22 cellular contexts compared by ENCODE assay signal in genomic region chr17:48330877-48331276, GRCh38.
"Had no signal": no experiment of that assay in that cellular context is flagged by ENCODE, and none has a peak within 500 bp of the region (broad histone marks: within the 10 kb centered on the region; RNA-seq: fewer than 3 reads in every experiment).

No MANE protein-coding gene starts in this region.

- H2AFZ ChIP-seq: neural progenitor cell, parathyroid adenoma had no signal

- H3K9me3 Mint-ChIP-seq: naive B cell; natural killer cell treated with Interleukin-12 subunit alpha and Interleukin-12 subunit beta and Interleukin-15 and Interleukin-18, amount 100 ng/mL, for 72 hours; neural progenitor cell; stimulated activated naive B cell treated with anti-CD40 and anti-IgM and Interleukin-4, amounts not matched to agents 10 μg/mL and 1 μg/mL and 100 μg/mL, for 72 hours; stimulated activated naive CD8-positive, alpha-beta T cell treated with anti-CD3 and anti-CD28 coated beads, Interleukin-15, Interleukin-2, amounts not matched to agents 100 ng/mL and 50 ng/mL, for 24 hours had no signal

- H3K4me1 ChIP-seq: gastrocnemius medialis, lower lobe of right lung, neural progenitor cell, parathyroid adenoma, right lobe of liver, tibial nerve had no signal

- H3K4me1 Mint-ChIP-seq: naive B cell, neural progenitor cell had no signal

- H3K4me3 ChIP-seq: dorsolateral prefrontal cortex, gastrocnemius medialis, lower lobe of right lung, mucosa of descending colon, neural progenitor cell, right lobe of liver, thoracic aorta, tibial nerve had no signal

- H3K36me3 ChIP-seq: gastrocnemius medialis, lower lobe of right lung, neural progenitor cell, right lobe of liver, thoracic aorta, tibial nerve had no signal

- H3K27me3 Mint-ChIP-seq: natural killer cell treated with Interleukin-12 subunit alpha and Interleukin-12 subunit beta and Interleukin-15 and Interleukin-18, amount 100 ng/mL, for 72 hours; progenitor cell of endocrine pancreas; stimulated activated naive CD8-positive, alpha-beta T cell treated with anti-CD3 and anti-CD28 coated beads, Interleukin-15, Interleukin-2, amounts not matched to agents 100 ng/mL and 50 ng/mL, for 24 hours had no signal

- H3K79me2 ChIP-seq: parathyroid adenoma had no signal

- ATAC-seq: gastrocnemius medialis; left ventricle myocardium superior; lower lobe of right lung; natural killer cell treated with Interleukin-12 subunit alpha and Interleukin-12 subunit beta and Interleukin-15 and Interleukin-18, amount 100 ng/mL, for 72 hours; right lobe of liver; stimulated activated naive B cell treated with anti-CD40 and anti-IgM and Interleukin-4, amounts not matched to agents 10 μg/mL and 1 μg/mL and 100 μg/mL, for 72 hours had no signal

- FAIRE-seq: colon, keratinocyte, small intestine had no signal

- DNase-seq: dorsolateral prefrontal cortex; effector CD4-positive, alpha-beta T cell; gastrocnemius medialis; head of caudate nucleus; left ventricle myocardium superior; lower lobe of right lung; mucosa of descending colon; naive B cell; right lobe of liver; small intestine; stimulated activated CD4-positive, alpha-beta T cell treated with anti-CD3 and anti-CD28 coated beads, Interleukin-15, amount 100 ng/mL, for 24 hours; stimulated activated CD4-positive, alpha-beta T cell treated with anti-CD3 and anti-CD28 coated beads, Interleukin-2, amount 100 ng/mL, for 48 hours; stimulated activated naive B cell treated with anti-CD40 and anti-IgM and Interleukin-4, amounts not matched to agents 10 μg/mL and 1 μg/mL and 100 μg/mL, for 72 hours had no signal

- H3K27ac ChIP-seq: dorsolateral prefrontal cortex, gastrocnemius medialis, lower lobe of right lung, neural progenitor cell, parathyroid adenoma, right lobe of liver, thoracic aorta, tibial nerve had no signal

- H3K9me3 ChIP-seq: gastrocnemius medialis, lower lobe of right lung, mucosa of descending colon, right lobe of liver, thoracic aorta, tibial nerve had no signal

- H3K4me2 ChIP-seq: neural progenitor cell had no signal

- H3K36me3 Mint-ChIP-seq: natural killer cell treated with Interleukin-12 subunit alpha and Interleukin-12 subunit beta and Interleukin-15 and Interleukin-18, amount 100 ng/mL, for 72 hours; neural progenitor cell had no signal

- H3K9ac ChIP-seq: neural progenitor cell, parathyroid adenoma had no signal

- H3K4me3 Mint-ChIP-seq: naive B cell; natural killer cell treated with Interleukin-12 subunit alpha and Interleukin-12 subunit beta and Interleukin-15 and Interleukin-18, amount 100 ng/mL, for 72 hours; neural progenitor cell; stimulated activated naive B cell treated with anti-CD40 and anti-IgM and Interleukin-4, amounts not matched to agents 10 μg/mL and 1 μg/mL and 100 μg/mL, for 72 hours; stimulated activated naive CD8-positive, alpha-beta T cell treated with anti-CD3 and anti-CD28 coated beads, Interleukin-15, Interleukin-2, amounts not matched to agents 100 ng/mL and 50 ng/mL, for 24 hours had no signal

- H3K27ac Mint-ChIP-seq: natural killer cell treated with Interleukin-12 subunit alpha and Interleukin-12 subunit beta and Interleukin-15 and Interleukin-18, amount 100 ng/mL, for 72 hours; neural progenitor cell; progenitor cell of endocrine pancreas; stimulated activated naive B cell treated with anti-CD40 and anti-IgM and Interleukin-4, amounts not matched to agents 10 μg/mL and 1 μg/mL and 100 μg/mL, for 72 hours; stimulated activated naive CD8-positive, alpha-beta T cell treated with anti-CD3 and anti-CD28 coated beads, Interleukin-15, Interleukin-2, amounts not matched to agents 100 ng/mL and 50 ng/mL, for 24 hours had no signal
